ENCODE assay signal across 18 cellular contexts in the genomic region with DNA sequence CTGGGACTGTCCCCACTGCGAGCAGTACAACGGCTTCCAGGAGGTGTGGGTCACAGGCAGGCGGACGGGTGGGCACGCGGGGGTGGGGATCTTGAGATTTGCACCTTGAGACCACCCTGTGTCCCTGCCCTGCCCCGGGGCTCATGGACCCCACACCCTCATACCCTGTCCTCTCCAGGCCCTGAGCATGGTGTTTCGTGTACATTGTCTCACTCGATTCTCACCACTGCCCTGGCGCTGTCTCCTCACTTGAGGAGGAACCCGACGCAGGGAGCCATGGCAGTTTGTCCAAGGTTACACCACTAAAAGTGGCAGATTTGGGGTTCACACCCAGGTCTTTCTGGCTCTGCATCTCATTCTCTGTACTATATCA.
"Had no signal": no experiment of that assay in that cellular context is flagged by ENCODE, and none has a peak within 500 bp of the region (broad histone marks: within the 10 kb centered on the region; RNA-seq: fewer than 3 reads in every experiment).

No MANE protein-coding gene starts in this region.

- H3K27ac Mint-ChIP-seq: activated CD4-positive, alpha-beta memory T cell treated with anti-CD3 and anti-CD28 coated beads, Interleukin-2, amount 10 ng/mL, durations not matched to agents 7 days and 5 days; activated CD4-positive, alpha-beta T cell treated with anti-CD3 and anti-CD28 coated beads, Interleukin-2, amount 10 ng/mL, durations not matched to agents 24 days and 14 days; activated naive CD4-positive, alpha-beta T cell treated with anti-CD3 and anti-CD28 coated beads for 36 hours; activated T-cell treated with anti-CD3 and anti-CD28 coated beads, Interleukin-2, amount 50 U/mL, for 72 hours; T-helper 1 cell treated with Interleukin-12 subunit alpha and Interleukin-12 subunit beta and Interleukin-4 antibody, amounts not matched to agents 30 μg/mL and 1 μg/mL, for 36 hours had no signal

- H3K27me3 Mint-ChIP-seq: activated CD4-positive, alpha-beta memory T cell treated with anti-CD3 and anti-CD28 coated beads, Interleukin-2, amount 10 ng/mL, durations not matched to agents 7 days and 5 days; activated CD4-positive, alpha-beta T cell treated with anti-CD3 and anti-CD28 coated beads, Interleukin-2, amount 10 ng/mL, durations not matched to agents 24 days and 14 days; central memory CD8-positive, alpha-beta T cell had no signal

- H3K4me3 ChIP-seq: ascending aorta, pancreas, psoas muscle, upper lobe of left lung had no signal

- H3K27me3 ChIP-seq: ascending aorta, foreskin keratinocyte, neutrophil, pancreas, upper lobe of left lung had no signal

- H3K27ac ChIP-seq: ascending aorta, foreskin keratinocyte, neutrophil, pancreas, psoas muscle, upper lobe of left lung had no signal

- DNase-seq: activated CD4-positive, alpha-beta memory T cell treated with anti-CD3 and anti-CD28 coated beads, Interleukin-2, amount 10 ng/mL, durations not matched to agents 7 days and 5 days; activated CD4-positive, alpha-beta T cell treated with anti-CD3 and anti-CD28 coated beads, Interleukin-2, amount 10 ng/mL, durations not matched to agents 24 days and 14 days; activated effector memory CD4-positive, alpha-beta T cell treated with Interleukin-2 at 50 U/mL for 16 hours; activated naive CD4-positive, alpha-beta T cell treated with anti-CD3 and anti-CD28 coated beads for 36 hours; activated T-cell treated with anti-CD3 and anti-CD28 coated beads, Interleukin-2, amount 50 U/mL, for 72 hours; effector memory CD4-positive, alpha-beta T cell; foreskin keratinocyte; hippocampal formation; psoas muscle; stimulated activated CD4-positive, alpha-beta T cell treated with anti-CD3 and anti-CD28 coated beads, Interleukin-4, amount 100 ng/mL, for 24 hours; stimulated activated naive CD8-positive, alpha-beta T cell treated with anti-CD3 and anti-CD28 coated beads, Interleukin-15, Interleukin-2, amounts not matched to agents 100 U/mL and 50 U/mL, for 24 hours had no signal

- H3K9me3 Mint-ChIP-seq: activated CD4-positive, alpha-beta memory T cell treated with anti-CD3 and anti-CD28 coated beads, Interleukin-2, amount 10 ng/mL, durations not matched to agents 7 days and 5 days; activated CD4-positive, alpha-beta T cell treated with anti-CD3 and anti-CD28 coated beads, Interleukin-2, amount 10 ng/mL, durations not matched to agents 24 days and 14 days; activated naive CD4-positive, alpha-beta T cell treated with anti-CD3 and anti-CD28 coated beads for 36 hours; activated T-cell treated with anti-CD3 and anti-CD28 coated beads, Interleukin-2, amount 50 U/mL, for 72 hours; central memory CD8-positive, alpha-beta T cell; T-helper 1 cell treated with Interleukin-12 subunit alpha and Interleukin-12 subunit beta and Interleukin-4 antibody, amounts not matched to agents 30 μg/mL and 1 μg/mL, for 36 hours had no signal

- H3K4me3 Mint-ChIP-seq: activated CD4-positive, alpha-beta memory T cell treated with anti-CD3 and anti-CD28 coated beads, Interleukin-2, amount 10 ng/mL, durations not matched to agents 7 days and 5 days; activated CD4-positive, alpha-beta T cell treated with anti-CD3 and anti-CD28 coated beads, Interleukin-2, amount 10 ng/mL, durations not matched to agents 24 days and 14 days; activated naive CD4-positive, alpha-beta T cell treated with anti-CD3 and anti-CD28 coated beads for 36 hours; activated T-cell treated with anti-CD3 and anti-CD28 coated beads, Interleukin-2, amount 50 U/mL, for 72 hours; central memory CD8-positive, alpha-beta T cell; T-helper 1 cell treated with Interleukin-12 subunit alpha and Interleukin-12 subunit beta and Interleukin-4 antibody, amounts not matched to agents 30 μg/mL and 1 μg/mL, for 36 hours had no signal

- H3K9me3 ChIP-seq: ascending aorta, neutrophil, pancreas, psoas muscle, upper lobe of left lung had no signal

- ATAC-seq: activated T-cell treated with anti-CD3 and anti-CD28 coated beads, Interleukin-2, amount 50 U/mL, for 72 hours; foreskin keratinocyte; right cardiac atrium; stimulated activated naive CD8-positive, alpha-beta T cell treated with anti-CD3 and anti-CD28 coated beads, Interleukin-15, Interleukin-2, amounts not matched to agents 100 U/mL and 50 U/mL, for 24 hours had no signal
